1 cellular context compared by ENCODE assay signal in the genomic region with DNA sequence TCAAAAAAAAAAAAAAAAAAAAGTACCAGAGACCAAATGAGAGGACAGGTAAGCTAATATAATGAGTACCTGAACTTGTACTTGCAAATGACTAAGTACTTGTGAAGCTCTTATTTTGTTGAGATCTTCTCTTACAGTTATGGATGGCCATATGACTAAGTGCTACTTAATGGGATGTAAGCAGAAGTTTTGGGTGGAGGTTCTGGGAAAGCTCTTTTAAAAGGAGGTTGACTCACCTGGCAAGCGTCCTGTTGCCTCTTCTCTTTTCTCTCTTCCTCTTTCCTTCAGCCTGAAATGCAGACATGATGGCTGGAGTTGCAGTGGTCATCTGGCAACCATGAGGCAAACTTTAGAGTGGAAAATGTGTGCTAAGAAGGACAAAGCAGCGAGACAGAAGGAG.
TF ChIP-seq lines count a peak whose summit lies in the region.

No MANE protein-coding gene starts in this region.

TF ChIP-seq in HCT116, 20 proteins besides CTCF, POLR2A, EP300 and RAD21 (continued from another document):
- TF ChIP-seq, protein P1, sequence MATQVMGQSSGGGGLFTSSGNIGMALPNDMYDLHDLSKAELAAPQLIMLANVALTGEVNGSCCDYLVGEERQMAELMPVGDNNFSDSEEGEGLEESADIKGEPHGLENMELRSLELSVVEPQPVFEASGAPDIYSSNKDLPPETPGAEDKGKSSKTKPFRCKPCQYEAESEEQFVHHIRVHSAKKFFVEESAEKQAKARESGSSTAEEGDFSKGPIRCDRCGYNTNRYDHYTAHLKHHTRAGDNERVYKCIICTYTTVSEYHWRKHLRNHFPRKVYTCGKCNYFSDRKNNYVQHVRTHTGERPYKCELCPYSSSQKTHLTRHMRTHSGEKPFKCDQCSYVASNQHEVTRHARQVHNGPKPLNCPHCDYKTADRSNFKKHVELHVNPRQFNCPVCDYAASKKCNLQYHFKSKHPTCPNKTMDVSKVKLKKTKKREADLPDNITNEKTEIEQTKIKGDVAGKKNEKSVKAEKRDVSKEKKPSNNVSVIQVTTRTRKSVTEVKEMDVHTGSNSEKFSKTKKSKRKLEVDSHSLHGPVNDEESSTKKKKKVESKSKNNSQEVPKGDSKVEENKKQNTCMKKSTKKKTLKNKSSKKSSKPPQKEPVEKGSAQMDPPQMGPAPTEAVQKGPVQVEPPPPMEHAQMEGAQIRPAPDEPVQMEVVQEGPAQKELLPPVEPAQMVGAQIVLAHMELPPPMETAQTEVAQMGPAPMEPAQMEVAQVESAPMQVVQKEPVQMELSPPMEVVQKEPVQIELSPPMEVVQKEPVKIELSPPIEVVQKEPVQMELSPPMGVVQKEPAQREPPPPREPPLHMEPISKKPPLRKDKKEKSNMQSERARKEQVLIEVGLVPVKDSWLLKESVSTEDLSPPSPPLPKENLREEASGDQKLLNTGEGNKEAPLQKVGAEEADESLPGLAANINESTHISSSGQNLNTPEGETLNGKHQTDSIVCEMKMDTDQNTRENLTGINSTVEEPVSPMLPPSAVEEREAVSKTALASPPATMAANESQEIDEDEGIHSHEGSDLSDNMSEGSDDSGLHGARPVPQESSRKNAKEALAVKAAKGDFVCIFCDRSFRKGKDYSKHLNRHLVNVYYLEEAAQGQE (IDR thresholded peaks at IDR 0.05; ENCODE audit: low read depth) = no peak
- TF ChIP-seq ELF1 (IDR thresholded peaks at IDR 0.05; ENCODE audit: borderline replicate concordance, low read depth) (no peak), ZNF274 (IDR thresholded peaks at IDR 0.05; ENCODE audit: low read depth, low read length) (no peak), CBX3 (IDR thresholded peaks at IDR 0.05; ENCODE audit: low read depth) (0 out of 2 replicates have a peak, but pooled peaks have one; percentile 38), SP1 (IDR thresholded peaks at IDR 0.05; ENCODE audit: low read depth) (peak; percentile 53), EGR1 (IDR thresholded peaks at IDR 0.05; ENCODE audit: low read depth) (no peak), YY1 (IDR thresholded peaks at IDR 0.05; ENCODE audit: extremely low read depth, insufficient replicate concordance, low read depth, low read length) (no peak), SRF (IDR thresholded peaks at IDR 0.05; ENCODE audit: low read depth) (no peak), ZFX (IDR thresholded peaks at IDR 0.05) (no peak)
- TF ChIP-seq, protein P2, sequence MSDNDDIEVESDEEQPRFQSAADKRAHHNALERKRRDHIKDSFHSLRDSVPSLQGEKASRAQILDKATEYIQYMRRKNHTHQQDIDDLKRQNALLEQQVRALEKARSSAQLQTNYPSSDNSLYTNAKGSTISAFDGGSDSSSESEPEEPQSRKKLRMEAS (IDR thresholded peaks at IDR 0.05) = no peak
TF ChIP-seq in HCT116: peak in this region for 4.
